Comparison of ENCODE assay signal across 27 cellular contexts in the genomic region with DNA sequence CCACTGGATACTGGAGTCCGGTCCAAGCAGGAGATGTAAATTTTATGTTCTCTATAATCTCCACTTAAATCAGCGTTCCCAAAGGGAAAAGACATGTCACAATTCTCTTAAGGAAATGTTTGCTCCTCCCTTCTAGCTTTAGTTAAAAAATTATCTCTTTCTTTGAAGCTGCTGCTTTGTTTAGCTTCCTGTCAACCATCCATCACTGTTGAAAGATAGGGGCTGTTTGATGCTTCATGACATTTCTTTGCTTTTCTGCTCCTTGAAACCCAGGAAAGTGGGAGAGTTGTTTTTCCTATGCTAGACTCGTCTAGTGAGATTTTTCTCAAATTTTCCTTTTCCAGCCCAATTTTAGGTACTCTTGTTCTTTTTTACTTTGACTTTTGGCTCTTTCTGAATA.
"Had no signal": no experiment of that assay in that cellular context is flagged by ENCODE, and none has a peak within 500 bp of the region (broad histone marks: within the 10 kb centered on the region; RNA-seq: fewer than 3 reads in every experiment).

No MANE protein-coding gene starts in this region.

- H3K36me3 Mint-ChIP-seq: naive thymus-derived CD4-positive, alpha-beta T cell; natural killer cell treated with Interleukin-12 subunit alpha and Interleukin-12 subunit beta and Interleukin-15 and Interleukin-18, amount 100 ng/mL, for 72 hours; stimulated activated naive B cell treated with anti-CD40 and anti-IgM and Interleukin-4, amounts not matched to agents 10 μg/mL and 1 μg/mL and 100 μg/mL, for 72 hours had no signal

- H3K4me1 ChIP-seq: left ventricle myocardium inferior, right atrium auricular region, stomach, testis, transverse colon, vagina had no signal

- H3K27ac ChIP-seq: hepatocyte, left ventricle myocardium inferior, ovary, right atrium auricular region, skin epidermis, stomach, testis, thyroid gland, transverse colon, upper lobe of left lung, vagina had no signal

- H3K9me3 ChIP-seq: left ventricle myocardium inferior, mucosa of descending colon, ovary, right atrium auricular region, stomach, testis, thyroid gland, transverse colon, upper lobe of left lung, vagina had no signal

- DNase-seq: islet precursor cell; left ventricle myocardium inferior; mesendoderm; midbrain; mucosa of descending colon; naive thymus-derived CD4-positive, alpha-beta T cell; ovary; stimulated activated CD4-positive, alpha-beta T cell treated with anti-CD3 and anti-CD28 coated beads, Interleukin-12 subunit alpha, Interleukin-12 subunit beta, amount 100 ng/mL, for 4 hours; stimulated activated CD4-positive, alpha-beta T cell treated with anti-CD3 and anti-CD28 coated beads, Interleukin-15, amount 100 ng/mL, for 24 hours; stimulated activated CD4-positive, alpha-beta T cell treated with anti-CD3 and anti-CD28 coated beads, Interleukin-2, amount 100 ng/mL, for 24 hours; stimulated activated CD4-positive, alpha-beta T cell treated with anti-CD3 and anti-CD28 coated beads, Interleukin-4, amount 100 ng/mL, for 1 hour; stimulated activated naive B cell treated with anti-CD40 and anti-IgM and Interleukin-4, amounts not matched to agents 10 μg/mL and 1 μg/mL and 100 μg/mL, for 72 hours; stimulated activated naive CD8-positive, alpha-beta T cell treated with anti-CD3 and anti-CD28 coated beads, Interleukin-15, Interleukin-2, amounts not matched to agents 100 U/mL and 50 U/mL, for 24 hours; stomach; testis; thyroid gland; transverse colon; upper lobe of left lung had no signal

- H3K4me1 Mint-ChIP-seq: stimulated activated naive B cell treated with anti-CD40 and anti-IgM and Interleukin-4, amounts not matched to agents 10 μg/mL and 1 μg/mL and 100 μg/mL, for 72 hours had no signal

- H3K79me2 ChIP-seq: hepatocyte had no signal

- H3K36me3 ChIP-seq: left ventricle myocardium inferior, ovary, right atrium auricular region, stomach, thyroid gland, transverse colon, upper lobe of left lung, vagina had no signal

- H3K4me3 ChIP-seq: hepatocyte, left ventricle myocardium inferior, lung, mucosa of descending colon, ovary, right atrium auricular region, skin epidermis, stomach, testis, thyroid gland, transverse colon, upper lobe of left lung, vagina had no signal

- H3K4me3 Mint-ChIP-seq: naive thymus-derived CD4-positive, alpha-beta T cell; natural killer cell treated with Interleukin-12 subunit alpha and Interleukin-12 subunit beta and Interleukin-15 and Interleukin-18, amount 100 ng/mL, for 72 hours; neural crest cell; stimulated activated naive B cell treated with anti-CD40 and anti-IgM and Interleukin-4, amounts not matched to agents 10 μg/mL and 1 μg/mL and 100 μg/mL, for 72 hours had no signal

- H3K27me3 ChIP-seq: hepatocyte, ovary, right atrium auricular region, stomach, testis, thyroid gland, transverse colon, upper lobe of left lung, vagina had no signal

- H3K4me2 ChIP-seq: hepatocyte had no signal

- ATAC-seq: mucosa of descending colon; naive thymus-derived CD4-positive, alpha-beta T cell; natural killer cell treated with Interleukin-12 subunit alpha and Interleukin-12 subunit beta and Interleukin-15 and Interleukin-18, amount 100 ng/mL, for 72 hours; sciatic nerve; stimulated activated naive B cell treated with anti-CD40 and anti-IgM and Interleukin-4, amounts not matched to agents 10 μg/mL and 1 μg/mL and 100 μg/mL, for 72 hours; stimulated activated naive CD8-positive, alpha-beta T cell treated with anti-CD3 and anti-CD28 coated beads, Interleukin-15, Interleukin-2, amounts not matched to agents 100 U/mL and 50 U/mL, for 24 hours had no signal

- H2AFZ ChIP-seq: hepatocyte had no signal

- H3K27ac Mint-ChIP-seq: naive thymus-derived CD4-positive, alpha-beta T cell; natural killer cell treated with Interleukin-12 subunit alpha and Interleukin-12 subunit beta and Interleukin-15 and Interleukin-18, amount 100 ng/mL, for 72 hours; progenitor cell of endocrine pancreas; stimulated activated naive B cell treated with anti-CD40 and anti-IgM and Interleukin-4, amounts not matched to agents 10 μg/mL and 1 μg/mL and 100 μg/mL, for 72 hours had no signal

- H3K9me3 Mint-ChIP-seq: naive thymus-derived CD4-positive, alpha-beta T cell; neural crest cell; stimulated activated naive B cell treated with anti-CD40 and anti-IgM and Interleukin-4, amounts not matched to agents 10 μg/mL and 1 μg/mL and 100 μg/mL, for 72 hours had no signal
